In the genomic region with DNA sequence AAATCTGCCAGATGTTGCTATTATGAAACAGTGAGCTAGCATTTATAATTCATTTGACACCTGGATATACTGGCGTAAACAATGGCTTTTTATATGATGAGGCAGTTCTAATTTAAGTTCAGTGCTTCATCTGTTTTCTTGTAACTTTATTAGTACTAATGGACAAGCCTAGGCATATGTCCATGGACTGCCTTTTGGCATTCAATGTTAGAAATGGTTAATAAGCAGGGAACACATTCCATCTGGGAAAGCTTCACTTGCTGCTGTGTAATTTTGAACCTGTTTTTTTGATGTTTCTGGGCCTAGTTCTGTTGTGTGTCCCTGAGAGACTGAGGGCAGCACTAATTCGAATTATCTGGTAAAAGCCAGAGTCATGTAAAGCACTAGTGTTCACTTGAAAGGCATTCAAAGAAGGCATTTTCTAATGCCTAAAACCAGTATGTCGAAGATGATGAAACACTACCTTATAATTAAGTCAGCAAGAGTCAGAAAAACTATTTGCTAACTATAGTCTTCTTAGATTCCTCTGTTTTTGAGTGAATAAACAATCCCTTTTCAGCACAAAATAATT, we compare ENCODE assay signal across 10 cellular contexts.
DNase-seq lines count a peak whose midpoint lies in the region; TF ChIP-seq lines count a peak whose summit lies in the region.
"Had no signal": no experiment of that assay in that cellular context is flagged by ENCODE, and none has a peak within 500 bp of the region (broad histone marks: within the 10 kb centered on the region; RNA-seq: fewer than 3 reads in every experiment).

No MANE protein-coding gene starts in this region.

- H3K27ac ChIP-seq in coronary artery, result peak overlapping the region; percentile 36 to 47
- peak overlapping the region; percentile 73 for H3K27ac ChIP-seq in muscle layer of duodenum (ENCODE audit: low read length)

- H3K4me1 ChIP-seq in muscle layer of duodenum (ENCODE audit: control insufficient read depth in 1 of 2, insufficient read depth in 2 of 2, low read length in 2 of 2), result peaks cover 8 to 21% of the 10 kb centered on the region in 2 donors

- H3K36me3 ChIP-seq in muscle layer of duodenum (ENCODE audit: control insufficient read depth in 1 of 2, insufficient read depth in 2 of 2, low read length in 2 of 2), result peaks cover 7 to 9% of the 10 kb centered on the region in 2 donors

- H3K27me3 ChIP-seq in muscle layer of duodenum (ENCODE audit: low read depth, low read length), result no peaks in the 10 kb centered on the region

- no peaks in the 10 kb centered on the region for H3K9me3 ChIP-seq in muscle layer of duodenum (ENCODE audit: control insufficient read depth in 1 of 2, low read length in 2 of 2)

- DNase-seq in AG20443 (ENCODE audit: low spot score), result peak; percentile 63
- peak; percentile 86 for DNase-seq in NCI-H1694 (lab: John Stamatoyannopoulos, UW)
- DNase-seq in coronary artery (ENCODE audit: low spot score), result no peak
- DNase-seq in stimulated activated CD4-positive, alpha-beta T cell treated with anti-CD3 and anti-CD28 coated beads, Interleukin-4, amount 100 ng/mL, for 24 hours, result no peak
- no peak for DNase-seq in DMS79 (lab: John Stamatoyannopoulos, UW)
- no peak for DNase-seq in activated T-cell treated with anti-CD3 and anti-CD28 coated beads, Interleukin-2, amount 50 U/mL, for 1 hour
- DNase-seq in CD1c-positive myeloid dendritic cell (ENCODE audit: extremely low spot score), result no peak
- DNase-seq: activated T-cell treated with anti-CD3 and anti-CD28 coated beads, Interleukin-2, amount 50 U/mL, for 4 hours; NK-92 treated with Interleukin-12 subunit alpha and Interleukin-12 subunit beta, amount 100 ng/mL, for 24 hours had no signal

- no peak overlapping the region for H3K4me3 ChIP-seq in coronary artery
- H3K4me3 ChIP-seq in muscle layer of duodenum (ENCODE audit: low read depth in 1 of 2, low read length in 2 of 2), result no peak overlapping the region

- TF ChIP-seq CTCF in coronary artery (IDR thresholded peaks at IDR 0.05), result no peak

Comparison
In these comparisons a context has a peak if more than half of its experiments do, and no peak if none do; other contexts are left out.
1. DNase-seq: peak in AG20443 (single experiment) and NCI-H1694 (single experiment); none in coronary artery (single experiment), stimulated activated CD4-positive, alpha-beta T cell treated with anti-CD3 and anti-CD28 coated beads, Interleukin-4, amount 100 ng/mL, for 24 hours (single experiment), DMS79 (single experiment), activated T-cell treated with anti-CD3 and anti-CD28 coated beads, Interleukin-2, amount 50 U/mL, for 1 hour (single experiment) and CD1c-positive myeloid dendritic cell (single experiment).